ENCODE assay signal across 15 cellular contexts in the genomic region with DNA sequence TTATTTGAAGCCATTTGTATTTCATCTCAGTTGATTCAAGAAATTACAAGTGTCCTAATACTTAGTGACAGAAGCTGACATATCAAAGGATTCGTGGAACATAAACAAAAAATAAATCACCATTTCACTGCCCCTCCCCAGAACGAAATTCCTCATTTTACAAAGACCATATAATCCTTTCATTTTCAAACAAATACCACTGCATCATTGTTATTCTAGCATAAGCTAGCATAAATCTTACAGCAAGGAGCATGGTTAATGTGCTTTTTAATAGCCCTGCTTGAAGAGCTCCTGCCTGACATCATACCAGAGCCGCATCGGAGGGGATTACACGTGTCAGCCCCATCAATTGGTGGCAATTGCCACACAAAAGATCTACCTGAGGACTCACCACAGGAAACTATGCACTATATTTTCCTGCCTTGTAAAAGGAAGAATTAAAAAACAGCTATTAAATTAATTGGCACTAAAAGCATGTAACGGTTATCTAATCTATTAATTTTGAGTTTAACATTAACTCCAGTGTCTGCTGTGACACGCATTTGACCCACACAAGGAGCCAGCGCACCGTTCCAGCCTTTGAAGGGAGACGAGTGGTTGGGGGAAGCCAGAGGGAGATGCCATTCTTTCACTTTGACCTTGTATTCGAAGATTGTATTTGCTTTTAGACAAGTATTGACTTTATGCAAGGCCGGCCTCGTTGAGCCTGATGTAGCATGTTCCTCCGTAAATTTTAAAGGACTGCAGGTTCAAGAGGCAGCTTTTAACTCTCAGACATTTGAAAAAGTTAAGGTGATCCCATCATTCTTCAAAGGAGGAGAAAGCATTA.
"Had no signal": no experiment of that assay in that cellular context is flagged by ENCODE, and none has a peak within 500 bp of the region (broad histone marks: within the 10 kb centered on the region; RNA-seq: fewer than 3 reads in every experiment).

No MANE protein-coding gene starts in this region.

- H3K4me1 ChIP-seq: heart left ventricle, left ventricle myocardium inferior, right atrium auricular region had no signal

- H3K4me3 ChIP-seq: coronary artery, heart left ventricle, left ventricle myocardium inferior, right atrium auricular region had no signal

- H3K36me3 ChIP-seq: heart left ventricle, left ventricle myocardium inferior, right atrium auricular region had no signal

- ATAC-seq: activated T-helper 17 cell treated with anti-CD3 and anti-CD28 coated beads, Interleukin-2, amount 50 U/mL, for 72 hours; heart left ventricle; stimulated activated effector memory CD8-positive, alpha-beta T cell treated with anti-CD3 and anti-CD28 coated beads, Interleukin-12 subunit alpha, Interleukin-12 subunit beta, amount 100 ng/mL, for 72 hours had no signal

- H3K27ac ChIP-seq: coronary artery, heart left ventricle, left ventricle myocardium inferior, right atrium auricular region had no signal

- DNase-seq: activated B cell treated with CpG ODN at 0.5 μM for 24 hours; activated CD4-positive, alpha-beta T cell treated with anti-CD3 and anti-CD28 coated beads, Interleukin-2, amount 10 ng/mL, durations not matched to agents 7 days and 5 days; activated CD8-positive, alpha-beta memory T cell treated with anti-CD3 and anti-CD28 coated beads for 24 hours; activated naive CD4-positive, alpha-beta T cell treated with anti-CD3 and anti-CD28 coated beads, Interleukin-2, amount 10 ng/mL, durations not matched to agents 7 days and 5 days; effector CD8-positive, alpha-beta T cell; heart left ventricle; islet precursor cell; left ventricle myocardium inferior; midbrain; naive B cell; trophoblast cell had no signal

- H3K9me3 ChIP-seq: heart left ventricle, left ventricle myocardium inferior, right atrium auricular region had no signal

- H3K27me3 ChIP-seq: right atrium auricular region had no signal
